Comparison of ENCODE assay signal across 1 cellular context in genomic region chr4:57037982-57038604, GRCh38.
A peak's percentile ranks its signal among the peaks of the same experiment; 100 is the strongest.
TF ChIP-seq lines count a peak whose summit lies in the region.

No MANE protein-coding gene starts in this region.

TF ChIP-seq in HepG2, 621 proteins besides CTCF, POLR2A, EP300 and RAD21 (continued from another document):
- TF ChIP-seq USF2 (IDR thresholded peaks at IDR 0.05; ENCODE audit: low read depth, low read length) (no peak), USF2 (CRISPR knock-in tag; IDR thresholded peaks at IDR 0.05; ENCODE audit: borderline replicate concordance) (no peak), HMG20A (CRISPR knock-in tag; IDR thresholded peaks at IDR 0.05; ENCODE audit: borderline replicate concordance) (no peak), BCL6 (CRISPR knock-in tag; IDR thresholded peaks at IDR 0.05) (no peak), ZNF30 (CRISPR knock-in tag; IDR thresholded peaks at IDR 0.05) (no peak), HDAC2 (CRISPR knock-in tag; IDR thresholded peaks at IDR 0.05) (no peak), MIER2 (CRISPR knock-in tag; IDR thresholded peaks at IDR 0.05) (no peak), FOSL2 (CRISPR knock-in tag; IDR thresholded peaks at IDR 0.05) (peak; percentile 23; the same call in 1 of the 2 replicates), MAFF (IDR thresholded peaks at IDR 0.05; ENCODE audit: low read depth, low read length) (no peak), ZNF496 (CRISPR knock-in tag; IDR thresholded peaks at IDR 0.05; ENCODE audit: insufficient replicate concordance) (no peak), TSC22D2 (CRISPR knock-in tag; IDR thresholded peaks at IDR 0.05; ENCODE audit: borderline replicate concordance) (no peak), ZMYM4 (CRISPR knock-in tag; IDR thresholded peaks at IDR 0.05) (0 out of 2 replicates have a peak, but pooled peaks have one; percentile 21), ZNF557 (CRISPR knock-in tag; IDR thresholded peaks at IDR 0.05) (no peak), DNMT3B (CRISPR knock-in tag; conservative IDR thresholded peaks at IDR 0.05) (no peak), ZNF501 (CRISPR knock-in tag; IDR thresholded peaks at IDR 0.05) (peak; percentile 63; the same call in 1 of the 2 replicates), KDM3A (CRISPR knock-in tag; IDR thresholded peaks at IDR 0.05; ENCODE audit: low read depth) (0 out of 2 replicates have a peak, but pooled peaks have one; percentile 38), DMAP1 (CRISPR knock-in tag; IDR thresholded peaks at IDR 0.05) (no peak)
